In genomic region chr11:70397336-70397982, GRCh38 we compare ENCODE assay signal across 7 cellular contexts. TPM values are rescaled to one million over a fixed set of nuclear protein-coding genes. Genes with fewer than 3 reads are reported as not detected.
DNase-seq lines count a peak whose midpoint lies in the region; FAIRE-seq and TF ChIP-seq lines count a peak whose summit lies in the region.

No MANE protein-coding gene starts in this region.

- DNase-seq in GM10266 (ENCODE audit: extremely low spot score), result peak; percentile 43
- DNase-seq in activated CD8-positive, alpha-beta memory T cell treated with anti-CD3 and anti-CD28 coated beads, Interleukin-2, amount 50 U/mL, for 48 hours, result peak; percentile 59
- peak; percentile 28 for DNase-seq in hepatic stellate cell (ENCODE audit: low spot score)
- no peak for DNase-seq in activated gamma-delta T cell (lab: John Stamatoyannopoulos, UW)
- no peak for DNase-seq in frontal cortex (ENCODE audit: low spot score in 2 of 2)

- H3K79me2 ChIP-seq in KMS-11 (ENCODE audit: insufficient read depth, low read depth), result no peaks in the 10 kb centered on the region

- FAIRE-seq in frontal cortex (lab: Jason Lieb, UNC), result no peak

- peak overlapping the region; percentile 77 for H2AFZ ChIP-seq in KMS-11 (ENCODE audit: low read depth)

- H3K27ac ChIP-seq in KMS-11 (no peak overlapping the region), skeletal muscle tissue (ENCODE audit: low read depth, low read length) (peak overlapping the region; percentile 87)

- H3K4me2 ChIP-seq in KMS-11, result peak overlapping the region; percentile 91

- no peaks in the 10 kb centered on the region for H3K27me3 ChIP-seq in KMS-11 (ENCODE audit: insufficient read depth, low read depth)
- no peaks in the 10 kb centered on the region for H3K27me3 ChIP-seq in skeletal muscle tissue (ENCODE audit: control insufficient read depth in 3 of 3, insufficient read depth in 3 of 3, low read length in 3 of 3)

- TF ChIP-seq CTCF in GM10266 (IDR thresholded peaks at IDR 0.05; ENCODE audit: control insufficient read depth, insufficient read depth, low read depth, missing control alignments) (no peak), KMS-11 (conservative IDR thresholded peaks at IDR 0.05; ENCODE audit: low read depth, low read length) (no peak)

- no peaks in the 10 kb centered on the region for H3K36me3 ChIP-seq in KMS-11 (ENCODE audit: insufficient read depth)
- H3K36me3 ChIP-seq in skeletal muscle tissue (ENCODE audit: control insufficient read depth in 3 of 3, insufficient read depth in 3 of 3, low read length in 3 of 3), result no peaks in the 10 kb centered on the region

- H3K4me1 ChIP-seq in KMS-11 (ENCODE audit: low read depth, poor library complexity, severe bottlenecking) (peaks cover 8% of the 10 kb centered on the region), skeletal muscle tissue (ENCODE audit: control insufficient read depth in 3 of 3, insufficient read depth in 3 of 3, low read length in 3 of 3) (peaks cover 22 to 31% (median 29%) of the 10 kb centered on the region in 3 donors)

- H3K4me3 ChIP-seq in KMS-11 (IDR thresholded peaks at IDR 0.05; ENCODE audit: insufficient read depth, low read depth, low read length) (peak overlapping the region; percentile 32), skeletal muscle tissue (ENCODE audit: low read length in 3 of 3) (peak overlapping the region; percentile 82 to 96 (median 88))

- H4K20me1 ChIP-seq in KMS-11 (ENCODE audit: insufficient read depth), result no peaks in the 10 kb centered on the region

- H3K9ac ChIP-seq in KMS-11 (peak overlapping the region; percentile 52), skeletal muscle tissue (ENCODE audit: low read depth in 1 of 3, low read length in 3 of 3) (peak overlapping the region; percentile 63 to 87 (median 81))

- H3K9me3 ChIP-seq in skeletal muscle tissue (ENCODE audit: control insufficient read depth in 3 of 3, low read length in 3 of 3), result no peaks in the 10 kb centered on the region

RNA-seq across cellular contexts. Expression of gene CTTN, which starts 0.9 kb away (rescaled TPM):
- total RNA-seq in skeletal muscle tissue, result 71.5 TPM
- 91.7 TPM for total RNA-seq in frontal cortex

Comparison
In these comparisons a context has a peak if more than half of its experiments do, and no peak if none do; other contexts are left out.
1. DNase-seq: peak in GM10266 (single experiment), activated CD8-positive, alpha-beta memory T cell treated with anti-CD3 and anti-CD28 coated beads, Interleukin-2, amount 50 U/mL, for 48 hours (single experiment) and hepatic stellate cell (single experiment); none in activated gamma-delta T cell (single experiment) and frontal cortex (0 of 2).